In genomic region chr22:25077964-25078363, GRCh38 we compare ENCODE assay signal across 23 cellular contexts.
DNase-seq lines count a peak whose midpoint lies in the region; ATAC-seq and TF ChIP-seq lines count a peak whose summit lies in the region.
"Had no signal": no experiment of that assay in that cellular context is flagged by ENCODE, and none has a peak within 500 bp of the region (broad histone marks: within the 10 kb centered on the region; RNA-seq: fewer than 3 reads in every experiment).

No MANE protein-coding gene starts in this region.

- peak; percentile 2 for DNase-seq in NCI-H1105 treated with DMSO at 0.1 percent for 48 hours (lab: John Stamatoyannopoulos, UW)
- DNase-seq in NCI-H1105 (lab: John Stamatoyannopoulos, UW) = no peak
- no peak for DNase-seq in CD4-positive, alpha-beta T cell
- DNase-seq in T-cell = no peak
- no peak for DNase-seq in naive thymus-derived CD4-positive, alpha-beta T cell
- DNase-seq in GM20000 (ENCODE audit: low spot score) = no peak
- DNase-seq: activated CD4-positive, alpha-beta T cell treated with anti-CD3 and anti-CD28 coated beads, Interleukin-2, amount 10 ng/mL, durations not matched to agents 24 days and 14 days; activated naive CD4-positive, alpha-beta T cell treated with Interleukin-2 at 50 U/mL for 16 hours; effector CD8-positive, alpha-beta T cell; gastrocnemius medialis; GDM1; H9; hypothalamus; islet precursor cell; KBM-7; NCI-H2107; NCI-H526; nucleus accumbens; Right ventricle myocardium superior had no signal

- no peaks in the 10 kb centered on the region for H3K27me3 ChIP-seq in CD4-positive, alpha-beta T cell (ENCODE audit: control insufficient read depth, insufficient read depth, low read length)
- H3K27me3 ChIP-seq in naive thymus-derived CD4-positive, alpha-beta T cell (ENCODE audit: control insufficient read depth in 2 of 2, insufficient read depth in 2 of 2, low read length in 2 of 2) = no peaks in the 10 kb centered on the region
- H3K27me3 ChIP-seq: gastrocnemius medialis had no signal

- H3K27me3 Mint-ChIP-seq in CD4-positive, alpha-beta T cell = no peaks in the 10 kb centered on the region
- H3K27me3 Mint-ChIP-seq in T-cell = no peaks in the 10 kb centered on the region
- no peaks in the 10 kb centered on the region for H3K27me3 Mint-ChIP-seq in naive thymus-derived CD4-positive, alpha-beta T cell
- H3K27me3 Mint-ChIP-seq: activated CD4-positive, alpha-beta T cell treated with anti-CD3 and anti-CD28 coated beads, Interleukin-2, amount 10 ng/mL, durations not matched to agents 24 days and 14 days had no signal

- ATAC-seq in CD4-positive, alpha-beta T cell (ENCODE audit: poor library complexity) = no peak
- ATAC-seq in T-cell (replicated peaks in 1 of 4) (no peak), GM18858 (IDR thresholded peaks at IDR 0.05; ENCODE audit: unreplicated experiment) (no peak), GM21786 (IDR thresholded peaks at IDR 0.05; ENCODE audit: unreplicated experiment) (no peak)
- ATAC-seq in naive thymus-derived CD4-positive, alpha-beta T cell = no peak
- ATAC-seq: esophagus mucosa had no signal

- no peak for TF ChIP-seq CTCF in CD4-positive, alpha-beta T cell (IDR thresholded peaks at IDR 0.05)
- no peak for TF ChIP-seq CTCF in GM20000 (IDR thresholded peaks at IDR 0.05; ENCODE audit: extremely low read depth, missing control alignments)

- H3K9me3 Mint-ChIP-seq in CD4-positive, alpha-beta T cell = no peaks in the 10 kb centered on the region
- H3K9me3 Mint-ChIP-seq in T-cell = no peaks in the 10 kb centered on the region
- H3K9me3 Mint-ChIP-seq in naive thymus-derived CD4-positive, alpha-beta T cell = no peaks in the 10 kb centered on the region
- H3K9me3 Mint-ChIP-seq: activated CD4-positive, alpha-beta T cell treated with anti-CD3 and anti-CD28 coated beads, Interleukin-2, amount 10 ng/mL, durations not matched to agents 24 days and 14 days; H9 had no signal

- peaks cover 72% of the 10 kb centered on the region for H3K4me1 Mint-ChIP-seq in CD4-positive, alpha-beta T cell (ENCODE audit: low read depth)
- H3K4me1 Mint-ChIP-seq in T-cell = peaks cover 57 to 65% (median 63%) of the 10 kb centered on the region in 3 donors
- peaks cover 33 to 66% (median 50%) of the 10 kb centered on the region in 7 donors for H3K4me1 Mint-ChIP-seq in naive thymus-derived CD4-positive, alpha-beta T cell
- H3K4me1 Mint-ChIP-seq: B cell had no signal

- CTCF ChIA-PET in CD4-positive, alpha-beta T cell (lab: Charles Lee) = interaction anchor here (1.5 to 3.5 kb wide), 2 partner anchors 21 to 27 kb away, joined by 3 to 12 read pairs; no protein-coding TSS in a partner anchor
- CTCF ChIA-PET in T-cell (lab: Charles Lee) = interaction anchor here in 1 of 2 donors (1.4 kb wide), 1 partner anchor 34 kb away, joined by 3 read pairs; no protein-coding TSS in a partner anchor
- CTCF ChIA-PET in naive thymus-derived CD4-positive, alpha-beta T cell (lab: Charles Lee) = interaction anchor here (0.6 to 5.8 kb wide), 8 partner anchors 8 to 94 kb away, joined by 3 to 49 read pairs (median 4); no protein-coding TSS in a partner anchor

- H3K27ac Mint-ChIP-seq in CD4-positive, alpha-beta T cell = peak overlapping the region; percentile 87
- H3K27ac Mint-ChIP-seq in T-cell = peak overlapping the region; percentile 57 to 85
- peak overlapping the region in 6 of 9 donors; percentile 28 to 80 (median 70) for H3K27ac Mint-ChIP-seq in naive thymus-derived CD4-positive, alpha-beta T cell
- H3K27ac Mint-ChIP-seq: B cell had no signal

- no peak overlapping the region for H3K27ac ChIP-seq in CD4-positive, alpha-beta T cell (ENCODE audit: low read depth, low read length)
- no peak overlapping the region for H3K27ac ChIP-seq in naive thymus-derived CD4-positive, alpha-beta T cell (ENCODE audit: low read depth, low read length)

- no peak overlapping the region for H3K4me3 Mint-ChIP-seq in CD4-positive, alpha-beta T cell
- no peak overlapping the region for H3K4me3 Mint-ChIP-seq in T-cell
- no peak overlapping the region for H3K4me3 Mint-ChIP-seq in naive thymus-derived CD4-positive, alpha-beta T cell
- H3K4me3 Mint-ChIP-seq: activated CD4-positive, alpha-beta T cell treated with anti-CD3 and anti-CD28 coated beads, Interleukin-2, amount 10 ng/mL, durations not matched to agents 24 days and 14 days; B cell; H9 had no signal

- no peaks in the 10 kb centered on the region for H3K36me3 Mint-ChIP-seq in CD4-positive, alpha-beta T cell (ENCODE audit: low read depth)
- no peaks in the 10 kb centered on the region for H3K36me3 Mint-ChIP-seq in T-cell
- H3K36me3 Mint-ChIP-seq in naive thymus-derived CD4-positive, alpha-beta T cell = peaks cover 0 to 11% (median 0%) of the 10 kb centered on the region in 5 donors

- POLR2A ChIA-PET in CD4-positive, alpha-beta T cell (lab: Charles Lee) = interaction anchor here (1.0 to 7.3 kb wide), 4 partner anchors 9 to 33 kb away, joined by 3 to 57 read pairs (median 24); no protein-coding TSS in a partner anchor
- POLR2A ChIA-PET in T-cell (lab: Charles Lee) = interaction anchor here in 1 of 2 donors (0.6 kb wide), 1 partner anchor 1205 kb away, joined by 3 read pairs; no protein-coding TSS in a partner anchor
- POLR2A ChIA-PET in naive thymus-derived CD4-positive, alpha-beta T cell (lab: Charles Lee) = interaction anchor here (0.6 to 7.7 kb wide), 4 partner anchors 9 to 285 kb away, joined by 3 to 61 read pairs (median 6); no protein-coding TSS in a partner anchor

- peaks cover 27 to 43% of the 10 kb centered on the region in 2 donors for H3K4me1 ChIP-seq in naive thymus-derived CD4-positive, alpha-beta T cell (ENCODE audit: control insufficient read depth in 2 of 2, insufficient read depth in 2 of 2, low read length in 2 of 2)
- H3K4me1 ChIP-seq: gastrocnemius medialis had no signal

- no peaks in the 10 kb centered on the region for H3K36me3 ChIP-seq in naive thymus-derived CD4-positive, alpha-beta T cell (ENCODE audit: control insufficient read depth in 2 of 3, insufficient read depth in 3 of 3, low read length in 3 of 3)
- H3K36me3 ChIP-seq: gastrocnemius medialis had no signal

- intact Hi-C loops in CD4-positive, alpha-beta T cell (cut with DNase I, micrococcal nuclease) = no loop called here
- intact Hi-C loops in naive thymus-derived CD4-positive, alpha-beta T cell (cut with micrococcal nuclease) = loop anchor here in 1 of 2 donors (2.0 kb wide), 1 partner anchor 15 kb away; no protein-coding TSS in a partner anchor

- H3K9me3 ChIP-seq in CD4-positive, alpha-beta T cell (ENCODE audit: control insufficient read depth, low read length) = no peaks in the 10 kb centered on the region
- no peaks in the 10 kb centered on the region for H3K9me3 ChIP-seq in naive thymus-derived CD4-positive, alpha-beta T cell (ENCODE audit: control insufficient read depth in 2 of 3, low read length in 3 of 3)
- H3K9me3 ChIP-seq: gastrocnemius medialis had no signal

- H3K4me3 ChIP-seq in naive thymus-derived CD4-positive, alpha-beta T cell (ENCODE audit: low read length) = no peak overlapping the region
- H3K4me3 ChIP-seq: gastrocnemius medialis had no signal
